8 cellular contexts compared by ENCODE assay signal in genomic region chrX:47384502-47384901, GRCh38. TPM values are rescaled to one million over a fixed set of nuclear protein-coding genes. Genes with fewer than 3 reads are reported as not detected.
DNase-seq lines count a peak whose midpoint lies in the region; ATAC-seq and TF ChIP-seq lines count a peak whose summit lies in the region.

No MANE protein-coding gene starts in this region.

- no peaks in the 10 kb centered on the region for H3K79me1 ChIP-seq in H9 (ENCODE audit: insufficient read depth, low read depth, low read length, poor library complexity, severe bottlenecking)

- no peak overlapping the region for H3T11ph ChIP-seq in H9 (ENCODE audit: low read length)

- H2AFZ ChIP-seq in H9 (ENCODE audit: low read length), result no peak overlapping the region

- H2BK120ac ChIP-seq in H9 (ENCODE audit: low read depth, low read length, poor library complexity, severe bottlenecking), result no peak overlapping the region

- no peak overlapping the region for H2BK15ac ChIP-seq in H9 (ENCODE audit: low read depth, low read length)

- H3K23me2 ChIP-seq in H9 (ENCODE audit: insufficient read length, low read depth, low read length, poor library complexity, severe bottlenecking), result no peaks in the 10 kb centered on the region

- no peaks in the 10 kb centered on the region; the same call in 1 of the 2 replicates for H3K27me3 Mint-ChIP-seq in H9 (ENCODE audit: low read depth)

- H4K5ac ChIP-seq in H9 (ENCODE audit: insufficient read length, low read depth, low read length), result no peak overlapping the region

- no peak overlapping the region for H3K27ac Mint-ChIP-seq in H9

- H3K4me3 Mint-ChIP-seq in H9, result no peak overlapping the region

- H3K4me1 Mint-ChIP-seq in H9, result peaks cover 16 to 31% of the 10 kb centered on the region in 2 experiments

- H2AK5ac ChIP-seq in H9 (ENCODE audit: insufficient read length, low read length), result no peak overlapping the region

- ATAC-seq in HG03565 (IDR thresholded peaks at IDR 0.05; ENCODE audit: unreplicated experiment), result no peak

- intact Hi-C loops in dorsolateral prefrontal cortex (cut with DNase I), result loop anchor here (2.0 to 10.0 kb wide), 3 partner anchors 100 to 192 kb away; partner anchors contain the start of genes UBA1 (in 2 of the 2) and ZNF41 (in 1 of the 2)

- H4K91ac ChIP-seq in H9 (ENCODE audit: insufficient read length, low read depth, low read length), result no peak overlapping the region

- no peaks in the 10 kb centered on the region for H3K79me2 ChIP-seq in H9 (ENCODE audit: insufficient read depth, low read length)

- H4K20me1 ChIP-seq in H9 (ENCODE audit: control insufficient read depth, insufficient read depth, insufficient read length), result no peaks in the 10 kb centered on the region

- TF ChIP-seq CTCF in H9 (conservative IDR thresholded peaks at IDR 0.05) (peak; percentile 82), dorsolateral prefrontal cortex (IDR thresholded peaks at IDR 0.05 in 54 of 56, conservative IDR thresholded peaks at IDR 0.05 in 2 of 56; ENCODE audit: low read depth in 1 of 56, partially characterized antibody in 56 of 56) (peak; percentile 42 to 86 (median 74))

- H3K4me3 ChIP-seq in dorsolateral prefrontal cortex, result peak overlapping the region in 4 of 59 donors; percentile 14 to 39 (median 22)

- no peak overlapping the region for H4K8ac ChIP-seq in H9 (replicated peaks; ENCODE audit: insufficient read length, low read depth, low read length)

- H2BK20ac ChIP-seq in H9 (ENCODE audit: low read depth, low read length, poor library complexity, severe bottlenecking), result no peak overlapping the region

- H3K9ac ChIP-seq in H9 (ENCODE audit: extremely low read depth, insufficient read length, low read length), result no peak overlapping the region

- peaks cover 3% of the 10 kb centered on the region; the same call in 1 of the 2 replicates for H3K4me1 ChIP-seq in H9 (ENCODE audit: insufficient read depth, low read length)

- DNase-seq in AG20443 (ENCODE audit: low spot score) (peak; percentile 32), H9 (peak; percentile 65), NCI-H526 (lab: John Stamatoyannopoulos, UW) (peak; percentile 72 to 85), dorsolateral prefrontal cortex (peak in 9 of 10 donors; percentile 28 to 66 (median 52)), lung microvascular endothelial cell (ENCODE audit: low read depth in 2 of 2) (peak; percentile 67 to 82)
- peak; percentile 13 to 56 for DNase-seq in activated CD4-positive, alpha-beta T cell treated with anti-CD3 and anti-CD28 coated beads, Interleukin-2, amount 50 U/mL, for 24 hours (ENCODE audit: low read depth in 1 of 2, low spot score in 1 of 2)
- DNase-seq in stimulated activated CD8-positive, alpha-beta memory T cell treated with anti-CD3 and anti-CD28 coated beads, Interleukin-15, amount 100 ng/mL, for 4 hours (ENCODE audit: low read depth in 2 of 2), result peak; percentile 17 to 45

- H3K4ac ChIP-seq in H9 (ENCODE audit: low read depth, low read length), result no peak overlapping the region

- H3K18ac ChIP-seq in H9 (ENCODE audit: insufficient read length, low read depth, low read length), result no peak overlapping the region

- H3K27ac ChIP-seq in H9 (ENCODE audit: insufficient read length, low read depth, low read length) (no peak overlapping the region), dorsolateral prefrontal cortex (no peak overlapping the region)

- peaks cover 31 to 47% of the 10 kb centered on the region in 2 experiments for H3K9me3 Mint-ChIP-seq in H9

- no peak overlapping the region for H3K4me2 ChIP-seq in H9 (ENCODE audit: insufficient read depth, insufficient read length, low read length)

- no peak overlapping the region for H2BK5ac ChIP-seq in H9 (ENCODE audit: insufficient read length, low read length)

- H3K36me3 Mint-ChIP-seq in H9 (ENCODE audit: insufficient read depth in 1 of 3, low read depth in 3 of 3), result peaks cover 0 to 8% (median 0%) of the 10 kb centered on the region in 3 experiments; a peak in 2 of 7 replicates

- H3K23ac ChIP-seq in H9 (ENCODE audit: insufficient read length, low read depth, low read length), result no peak overlapping the region

- H3K27me3 ChIP-seq in H9 (ENCODE audit: insufficient read depth, low read length), result no peaks in the 10 kb centered on the region
- peaks cover 0 to 53% (median 4%) of the 10 kb centered on the region in 45 donors for H3K27me3 ChIP-seq in dorsolateral prefrontal cortex

- H3K14ac ChIP-seq in H9 (ENCODE audit: insufficient read depth, low read length), result no peak overlapping the region

- no peak overlapping the region for H3K56ac ChIP-seq in H9 (ENCODE audit: insufficient read length, low read depth, low read length)

- no peaks in the 10 kb centered on the region for H3K9me3 ChIP-seq in H9 (ENCODE audit: control insufficient read depth, low read depth, low read length)

- H2BK12ac ChIP-seq in H9 (ENCODE audit: insufficient read length, low read depth, low read length), result no peak overlapping the region

- no CpG with 5 or more reads among the region's 8 CpGs for WGBS in H9 (ENCODE audit: extremely low coverage, insufficient read length, low lambda C conversion rate)

RNA-seq across cellular contexts. Expression of gene ZNF157, which starts 14.1 kb away (rescaled TPM):
- total RNA-seq in H9 (2021) (0.81 TPM in 2 replicates), dorsolateral prefrontal cortex (1 to 10 TPM; 1.3 to 4.3 (median 2.6) TPM), lung microvascular endothelial cell (not detected in 2 replicates)
